ENCODE assay signal across 13 cellular contexts in genomic region chr2:2846379-2847130, GRCh38.
DNase-seq lines count a peak whose midpoint lies in the region; ATAC-seq lines count a peak whose summit lies in the region.
"Had no signal": no experiment of that assay in that cellular context is flagged by ENCODE, and none has a peak within 500 bp of the region (broad histone marks: within the 10 kb centered on the region; RNA-seq: fewer than 3 reads in every experiment).

No MANE protein-coding gene starts in this region.

- H3K9ac ChIP-seq in mesendoderm (ENCODE audit: low read length) = no peak overlapping the region

- H3K4ac ChIP-seq in mesendoderm (ENCODE audit: low read depth, low read length) = no peak overlapping the region

- no peak overlapping the region for H4K8ac ChIP-seq in mesendoderm (ENCODE audit: low read depth, low read length)

- H3K23ac ChIP-seq in mesendoderm (ENCODE audit: low read length) = no peak overlapping the region

- no peak overlapping the region for H2BK15ac ChIP-seq in mesendoderm (replicated peaks; ENCODE audit: low read depth)

- no peak overlapping the region for H2BK120ac ChIP-seq in mesendoderm (ENCODE audit: low read depth, low read length)

- no peak overlapping the region for H3K4me2 ChIP-seq in mesendoderm (ENCODE audit: low read length)

- H3K4me1 ChIP-seq in mesendoderm (ENCODE audit: control insufficient read depth, low read depth, low read length) = peaks cover 2% of the 10 kb centered on the region
- H3K4me1 ChIP-seq: breast epithelium had no signal

- peak; percentile 95 for DNase-seq in DMS153 (lab: John Stamatoyannopoulos, UW)
- DNase-seq in NCI-H2107 treated with DMSO at 0.1 percent for 48 hours (lab: John Stamatoyannopoulos, UW; ENCODE audit: unreplicated experiment) = peak; percentile 98
- peak; percentile 11 for DNase-seq in mesendoderm
- no peak for DNase-seq in stimulated activated CD4-positive, alpha-beta T cell treated with anti-CD3 and anti-CD28 coated beads, Interleukin-4, amount 100 ng/mL, for 1 hour
- no peak for DNase-seq in central memory CD4-positive, alpha-beta T cell
- no peak for DNase-seq in COLO829 (ENCODE audit: low spot score)
- DNase-seq: activated CD4-positive, alpha-beta T cell treated with anti-CD3 and anti-CD28 coated beads for 36 hours; CD8-positive, alpha-beta T cell; MV-4-11 had no signal

- no peak overlapping the region for H3K4me3 ChIP-seq in mesendoderm (ENCODE audit: low read length)
- H3K4me3 ChIP-seq: breast epithelium, skin epidermis had no signal

- no CpG with 5 or more reads among the region's 14 CpGs for WGBS in mesendoderm (ENCODE audit: extremely low coverage, insufficient coverage, low lambda C conversion rate)

- H3K79me2 ChIP-seq in mesendoderm (ENCODE audit: control insufficient read depth, insufficient read depth, low read length) = no peaks in the 10 kb centered on the region

- ATAC-seq in HG02798 (IDR thresholded peaks at IDR 0.05; ENCODE audit: poor library complexity, unreplicated experiment) = no peak
- ATAC-seq: activated CD4-positive, alpha-beta T cell treated with anti-CD3 and anti-CD28 coated beads for 36 hours; CD8-positive, alpha-beta T cell had no signal

- H2BK5ac ChIP-seq in mesendoderm (ENCODE audit: low read length) = no peak overlapping the region

- peak overlapping the region; percentile 51 for H3K27ac ChIP-seq in angular gyrus (ENCODE audit: low read depth, low read length)
- no peak overlapping the region for H3K27ac ChIP-seq in mesendoderm (ENCODE audit: low read depth, low read length)
- H3K27ac ChIP-seq: breast epithelium had no signal

- H3K18ac ChIP-seq in mesendoderm (ENCODE audit: low read length) = no peak overlapping the region

- H3K79me1 ChIP-seq in mesendoderm (ENCODE audit: low read length) = no peaks in the 10 kb centered on the region

- H3K27me3 ChIP-seq in mesendoderm (ENCODE audit: insufficient read depth, low read length, poor library complexity) = no peaks in the 10 kb centered on the region
- H3K27me3 ChIP-seq: breast epithelium had no signal

- H4K5ac ChIP-seq in mesendoderm (ENCODE audit: low read length) = no peak overlapping the region

- H3K56ac ChIP-seq in mesendoderm (ENCODE audit: low read length) = no peak overlapping the region

- H3K36me3 ChIP-seq in mesendoderm (ENCODE audit: control insufficient read depth, insufficient read depth, low read length) = no peaks in the 10 kb centered on the region
- H3K36me3 ChIP-seq: breast epithelium had no signal

- no peak overlapping the region for H2AK5ac ChIP-seq in mesendoderm (ENCODE audit: low read length)

Comparison
In these comparisons a context has a peak if more than half of its experiments do, and no peak if none do; other contexts are left out.
1. DNase-seq: peak in DMS153 (single experiment), NCI-H2107 treated with DMSO at 0.1 percent for 48 hours (single experiment) and mesendoderm (single experiment); none in stimulated activated CD4-positive, alpha-beta T cell treated with anti-CD3 and anti-CD28 coated beads, Interleukin-4, amount 100 ng/mL, for 1 hour (single experiment), central memory CD4-positive, alpha-beta T cell (single experiment) and COLO829 (single experiment).